In genomic region chr11:64357446-64357845, GRCh38 we compare ENCODE assay signal across 13 cellular contexts. TPM values are rescaled to one million over a fixed set of nuclear protein-coding genes. Genes with fewer than 3 reads are reported as not detected.
DNase-seq lines count a peak whose midpoint lies in the region; ATAC-seq, FAIRE-seq and TF ChIP-seq lines count a peak whose summit lies in the region.
"Had no signal": no experiment of that assay in that cellular context is flagged by ENCODE, and none has a peak within 500 bp of the region (broad histone marks: within the 10 kb centered on the region; RNA-seq: fewer than 3 reads in every experiment).

No MANE protein-coding gene starts in this region.

- no peaks in the 10 kb centered on the region for H3K27me3 Mint-ChIP-seq in activated naive CD4-positive, alpha-beta T cell treated with anti-CD3 and anti-CD28 coated beads, Interleukin-2, amount 10 ng/mL, durations not matched to agents 7 days and 5 days
- H3K27me3 Mint-ChIP-seq in activated naive CD4-positive, alpha-beta T cell treated with anti-CD3 and anti-CD28 coated beads for 36 hours (ENCODE audit: low read depth) = no peaks in the 10 kb centered on the region

- H3K4me3 Mint-ChIP-seq in activated naive CD4-positive, alpha-beta T cell treated with anti-CD3 and anti-CD28 coated beads, Interleukin-2, amount 10 ng/mL, durations not matched to agents 7 days and 5 days = no peak overlapping the region
- H3K4me3 Mint-ChIP-seq in activated naive CD4-positive, alpha-beta T cell treated with anti-CD3 and anti-CD28 coated beads for 36 hours = no peak overlapping the region

- H3K36me3 Mint-ChIP-seq in activated naive CD4-positive, alpha-beta T cell treated with anti-CD3 and anti-CD28 coated beads, Interleukin-2, amount 10 ng/mL, durations not matched to agents 7 days and 5 days = peaks cover 27% of the 10 kb centered on the region
- peaks cover 7% of the 10 kb centered on the region for H3K36me3 Mint-ChIP-seq in activated naive CD4-positive, alpha-beta T cell treated with anti-CD3 and anti-CD28 coated beads for 36 hours (ENCODE audit: low read depth)

- no peak for TF ChIP-seq CTCF in endothelial cell of umbilical vein (IDR thresholded peaks at IDR 0.05; ENCODE audit: extremely low read depth in 1 of 2, insufficient read depth in 1 of 2, low read depth in 1 of 2, low read length in 2 of 2)
- TF ChIP-seq CTCF in stomach (IDR thresholded peaks at IDR 0.05) = no peak

- H3K27me3 ChIP-seq in SJSA1 (replicated peaks) (peaks cover 16% of the 10 kb centered on the region), endothelial cell of umbilical vein (ENCODE audit: control insufficient read depth in 2 of 2, insufficient read depth in 2 of 2, low read length in 2 of 2) (no peaks in the 10 kb centered on the region), stomach (no peaks in the 10 kb centered on the region)
- H3K27me3 ChIP-seq: testis had no signal

- peak overlapping the region; percentile 39 for H2AFZ ChIP-seq in endothelial cell of umbilical vein (ENCODE audit: low read depth, low read length)

- dilution Hi-C loops in endothelial cell of umbilical vein (cut with MboI; ENCODE audit: extremely low pct_ligation_motif_present, low sequenced_read_pairs) = no loop called here

- H3K4me3 ChIP-seq in SJSA1 (no peak overlapping the region), endothelial cell of umbilical vein (replicated peaks in 1 of 3; ENCODE audit: insufficient read depth in 1 of 3, low read depth in 1 of 3, low read length in 3 of 3) (no peak overlapping the region), stomach (no peak overlapping the region)
- H3K4me3 ChIP-seq: lung, testis had no signal

- H3K9me3 ChIP-seq in SJSA1 (replicated peaks) (no peaks in the 10 kb centered on the region), endothelial cell of umbilical vein (replicated peaks; ENCODE audit: control insufficient read depth, insufficient read depth, low read length) (no peaks in the 10 kb centered on the region), stomach (no peaks in the 10 kb centered on the region)
- H3K9me3 ChIP-seq: testis had no signal

- no peaks in the 10 kb centered on the region for H4K20me1 ChIP-seq in endothelial cell of umbilical vein (replicated peaks; ENCODE audit: control insufficient read depth, extremely low read depth, insufficient read depth, low read length)

- H3K4me2 ChIP-seq in endothelial cell of umbilical vein (ENCODE audit: insufficient read depth, low read length) = no peak overlapping the region

- peak overlapping the region; percentile 18; the same call in 1 of the 2 replicates for H3K27ac ChIP-seq in SJSA1
- no peak overlapping the region for H3K27ac ChIP-seq in endothelial cell of umbilical vein (ENCODE audit: insufficient read depth, low read depth, low read length)
- peak overlapping the region; percentile 44 to 94 (median 91) for H3K27ac ChIP-seq in stomach

- TF ChIP-seq EP300 in stomach (IDR thresholded peaks at IDR 0.05) = no peak

- WGBS in stomach, 5 donors = 69 to 89% (median 84%) methylated on average over 3 to 6 of the region's 6 CpGs

- TF ChIP-seq POLR2A in endothelial cell of umbilical vein (IDR thresholded peaks at IDR 0.05; ENCODE audit: low read depth, low read length) = no peak
- TF ChIP-seq POLR2A in stomach (IDR thresholded peaks at IDR 0.05) = no peak

- H3K9me3 Mint-ChIP-seq in activated naive CD4-positive, alpha-beta T cell treated with anti-CD3 and anti-CD28 coated beads, Interleukin-2, amount 10 ng/mL, durations not matched to agents 7 days and 5 days = no peaks in the 10 kb centered on the region
- H3K9me3 Mint-ChIP-seq in activated naive CD4-positive, alpha-beta T cell treated with anti-CD3 and anti-CD28 coated beads for 36 hours = no peaks in the 10 kb centered on the region

- no TSS peak for BruUV-seq in endothelial cell of umbilical vein (replicated peaks; lab: Mats Ljungman, UMichigan)

- H3K79me2 ChIP-seq in endothelial cell of umbilical vein (ENCODE audit: control insufficient read depth, insufficient read depth, low read length) = peaks cover 10% of the 10 kb centered on the region

- H3K4me1 Mint-ChIP-seq in activated naive CD4-positive, alpha-beta T cell treated with anti-CD3 and anti-CD28 coated beads, Interleukin-2, amount 10 ng/mL, durations not matched to agents 7 days and 5 days = peaks cover 39% of the 10 kb centered on the region
- H3K4me1 Mint-ChIP-seq in activated naive CD4-positive, alpha-beta T cell treated with anti-CD3 and anti-CD28 coated beads for 36 hours (ENCODE audit: low read depth) = peaks cover 41% of the 10 kb centered on the region

- intact Hi-C loops in activated naive CD4-positive, alpha-beta T cell treated with anti-CD3 and anti-CD28 coated beads for 36 hours (cut with micrococcal nuclease) = loop anchor here (5.0 kb wide), 2 partner anchors 170 to 365 kb away; partner anchors contain the start of genes NRXN2 and STIP1
- intact Hi-C loops in endothelial cell of umbilical vein (cut with micrococcal nuclease) (loop anchor here (5.0 kb wide), 1 partner anchor 115 kb away; the partner anchor contains the start of gene FKBP2), stomach (cut with DNase I; ENCODE audit: low total_unique reads) (no loop called here)

- no peaks in the 10 kb centered on the region for H3K9me1 ChIP-seq in endothelial cell of umbilical vein (replicated peaks; ENCODE audit: control insufficient read depth, extremely low read depth, insufficient read depth, low read length)

- FAIRE-seq in endothelial cell of umbilical vein (lab: Jason Lieb, UNC) = no peak
- FAIRE-seq: HTR-8/SVneo had no signal

- ATAC-seq in GM21423 (IDR thresholded peaks at IDR 0.05; ENCODE audit: unreplicated experiment) = no peak

- H3K9ac ChIP-seq in endothelial cell of umbilical vein (replicated peaks; ENCODE audit: extremely low read depth, insufficient read depth, low read length) = no peak overlapping the region

- H3K4me1 ChIP-seq in SJSA1 (replicated peaks) (peaks cover 45% of the 10 kb centered on the region), endothelial cell of umbilical vein (ENCODE audit: control insufficient read depth, extremely low read depth, insufficient read depth, low read length) (peaks cover 22% of the 10 kb centered on the region), stomach (peaks cover 40 to 70% (median 51%) of the 10 kb centered on the region in 4 donors)

- peaks cover 32% of the 10 kb centered on the region for H3K36me3 ChIP-seq in SJSA1
- H3K36me3 ChIP-seq in endothelial cell of umbilical vein (ENCODE audit: control insufficient read depth in 2 of 2, extremely low read depth in 1 of 2, insufficient read depth in 2 of 2, low read length in 2 of 2) = peaks cover 4 to 14% of the 10 kb centered on the region in 2 experiments
- peaks cover 20 to 24% (median 21%) of the 10 kb centered on the region in 4 donors for H3K36me3 ChIP-seq in stomach

- CTCF ChIA-PET in activated naive CD4-positive, alpha-beta T cell treated with anti-CD3 and anti-CD28 coated beads, Interleukin-2, amount 10 ng/mL, durations not matched to agents 7 days and 5 days (lab: Charles Lee) = interaction anchor here (1.6 to 6.6 kb wide), 5 partner anchors 16 to 152 kb away, joined by 4 to 42 read pairs (median 9); partner anchors contain the start of genes CCDC88B, ESRRA and PRDX5
- CTCF ChIA-PET in activated naive CD4-positive, alpha-beta T cell treated with anti-CD3 and anti-CD28 coated beads for 36 hours (lab: Charles Lee) = interaction anchor here (0.9 to 7.0 kb wide), 4 partner anchors 14 to 92 kb away, joined by 3 to 61 read pairs (median 6); partner anchors contain the start of genes CCDC88B, PRDX5 and TRMT112
- CTCF ChIA-PET in endothelial cell of umbilical vein (lab: Charles Lee) = interaction anchor here (1.1 to 4.5 kb wide), 6 partner anchors 9 to 92 kb away, joined by 3 to 107 read pairs (median 18); partner anchors contain the start of genes ESRRA, PRDX5 and TRMT112

- no peak for DNase-seq in activated naive CD4-positive, alpha-beta T cell treated with anti-CD3 and anti-CD28 coated beads, Interleukin-2, amount 10 ng/mL, durations not matched to agents 7 days and 5 days
- no peak for DNase-seq in activated naive CD4-positive, alpha-beta T cell treated with anti-CD3 and anti-CD28 coated beads for 36 hours
- DNase-seq in SJSA1 (ENCODE audit: low read depth in 1 of 2, low spot score in 2 of 2) (no peak), endothelial cell of umbilical vein (ENCODE audit: low read depth, low spot score) (no peak), stomach (no peak), NOMO-1 treated with DMSO at 0.1 percent for 48 hours (lab: John Stamatoyannopoulos, UW; ENCODE audit: unreplicated experiment) (no peak), kidney tubule cell (ENCODE audit: low spot score) (no peak)
- DNase-seq: DMS153, NCI-H1092, testis had no signal

- H3K27ac Mint-ChIP-seq in activated naive CD4-positive, alpha-beta T cell treated with anti-CD3 and anti-CD28 coated beads, Interleukin-2, amount 10 ng/mL, durations not matched to agents 7 days and 5 days = peak overlapping the region; percentile 76
- H3K27ac Mint-ChIP-seq in activated naive CD4-positive, alpha-beta T cell treated with anti-CD3 and anti-CD28 coated beads for 36 hours = no peak overlapping the region

- POLR2A ChIA-PET in endothelial cell of umbilical vein (lab: Charles Lee) = no interaction called here

RNA-seq across cellular contexts. Expression of gene RPS6KA4, which starts 1.5 kb away (rescaled TPM):
- 10 to 100 TPM; 19.1 to 21.3 TPM for total RNA-seq in activated naive CD4-positive, alpha-beta T cell treated with anti-CD3 and anti-CD28 coated beads for 36 hours
- 81.8 and 84.1 TPM in 2 replicates for total RNA-seq in SJSA1 (2014; rRNA removed; shearing (Covaris generic))
- 41.8 and 44.1 TPM in 2 replicates for total RNA-seq in endothelial cell of umbilical vein
- 26.5 and 29.2 TPM in 2 replicates for polyA plus RNA-seq in endothelial cell of umbilical vein
- 25.3 and 28.6 TPM in 2 replicates for polyA plus RNA-seq in endothelial cell of umbilical vein (2011; cell fraction: cytosol; rRNA removed)
- 51.5 and 52.7 TPM in 2 replicates for polyA plus RNA-seq in endothelial cell of umbilical vein (2011; cell fraction: nucleus; rRNA removed)
- polyA plus RNA-seq in endothelial cell of umbilical vein (2012) = 36.1 and 42.9 TPM in 2 replicates
- polyA minus RNA-seq in endothelial cell of umbilical vein = 27.8 and 28.5 TPM in 2 replicates
- 44.0 TPM for polyA minus RNA-seq in endothelial cell of umbilical vein (2011; cell fraction: cytosol; rRNA and poly(A)+ RNA removed)
- polyA minus RNA-seq in endothelial cell of umbilical vein (2011; cell fraction: nucleus; rRNA and poly(A)+ RNA removed) = 16.1 and 23.9 TPM in 2 replicates
- total RNA-seq in stomach = 100 to 1,000 TPM in 1 of 5 donors, 10 to 100 TPM in 4; 15.4 to 103 (median 81.1) TPM
- 10 to 100 TPM; 18.5 to 22.8 (median 20.2) TPM for polyA plus RNA-seq in stomach

RNA-seq across cellular contexts. Expression of gene CCDC88B, which starts 17.4 kb away (rescaled TPM):
- total RNA-seq in activated naive CD4-positive, alpha-beta T cell treated with anti-CD3 and anti-CD28 coated beads for 36 hours = 10 to 100 TPM; 53.2 to 61.9 TPM
- 2.2 and 5.3 TPM in 2 replicates for total RNA-seq in SJSA1 (2014; rRNA removed; shearing (Covaris generic))
- total RNA-seq in endothelial cell of umbilical vein = 1.8 TPM in 2 replicates
- polyA plus RNA-seq in endothelial cell of umbilical vein = 2.7 and 3.7 TPM in 2 replicates
- polyA plus RNA-seq in endothelial cell of umbilical vein (2011; cell fraction: cytosol; rRNA removed) = 2.0 and 2.8 TPM in 2 replicates
- 1.1 and 2.2 TPM in 2 replicates for polyA plus RNA-seq in endothelial cell of umbilical vein (2011; cell fraction: nucleus; rRNA removed)
- 2.4 and 4.3 TPM in 2 replicates for polyA plus RNA-seq in endothelial cell of umbilical vein (2012)
- 0.23 and 0.73 TPM in 2 replicates for polyA minus RNA-seq in endothelial cell of umbilical vein
- polyA minus RNA-seq in endothelial cell of umbilical vein (2011; cell fraction: cytosol; rRNA and poly(A)+ RNA removed) = 5.1 TPM
- polyA minus RNA-seq in endothelial cell of umbilical vein (2011; cell fraction: nucleus; rRNA and poly(A)+ RNA removed) = 0.29 and 0.77 TPM in 2 replicates
- 100 to 1,000 TPM in 1 of 5 donors, 10 to 100 TPM in 1, 1 to 10 TPM in 3; 1.8 to 137 (median 7.6) TPM for total RNA-seq in stomach
- 10 to 100 TPM; 37.4 to 57.7 (median 38.8) TPM for polyA plus RNA-seq in stomach

RNA-seq across cellular contexts. Expression of gene PRDX5, which starts 39.5 kb away (rescaled TPM):
- 100 to 1,000 TPM; 122 to 132 TPM for total RNA-seq in activated naive CD4-positive, alpha-beta T cell treated with anti-CD3 and anti-CD28 coated beads for 36 hours
- 205 and 232 TPM in 2 replicates for total RNA-seq in SJSA1 (2014; rRNA removed; shearing (Covaris generic))
- 199 and 202 TPM in 2 replicates for total RNA-seq in endothelial cell of umbilical vein
- polyA plus RNA-seq in endothelial cell of umbilical vein = 647 and 709 TPM in 2 replicates
- polyA plus RNA-seq in endothelial cell of umbilical vein (2011; cell fraction: cytosol; rRNA removed) = 461 and 466 TPM in 2 replicates
- 139 and 150 TPM in 2 replicates for polyA plus RNA-seq in endothelial cell of umbilical vein (2011; cell fraction: nucleus; rRNA removed)
- polyA plus RNA-seq in endothelial cell of umbilical vein (2012) = 296 and 368 TPM in 2 replicates
- polyA minus RNA-seq in endothelial cell of umbilical vein = 140 and 151 TPM in 2 replicates
- 201 TPM for polyA minus RNA-seq in endothelial cell of umbilical vein (2011; cell fraction: cytosol; rRNA and poly(A)+ RNA removed)
- 13.9 and 15.3 TPM in 2 replicates for polyA minus RNA-seq in endothelial cell of umbilical vein (2011; cell fraction: nucleus; rRNA and poly(A)+ RNA removed)
- 100 to 1,000 TPM in 3 of 5 donors, 10 to 100 TPM in 1, 1 to 10 TPM in 1; 9.3 to 254 (median 125) TPM for total RNA-seq in stomach
- polyA plus RNA-seq in stomach = 100 to 1,000 TPM; 462 to 725 (median 673) TPM

RNA-seq across cellular contexts. Expression of gene TRMT112, which starts 40.1 kb away (rescaled TPM):
- total RNA-seq in activated naive CD4-positive, alpha-beta T cell treated with anti-CD3 and anti-CD28 coated beads for 36 hours = 100 to 1,000 TPM; 241 to 261 TPM
- total RNA-seq in SJSA1 (2014; rRNA removed; shearing (Covaris generic)) = 506 and 974 TPM in 2 replicates
- 187 and 195 TPM in 2 replicates for total RNA-seq in endothelial cell of umbilical vein
- 396 and 575 TPM in 2 replicates for polyA plus RNA-seq in endothelial cell of umbilical vein
- 303 and 337 TPM in 2 replicates for polyA plus RNA-seq in endothelial cell of umbilical vein (2011; cell fraction: cytosol; rRNA removed)
- 125 and 141 TPM in 2 replicates for polyA plus RNA-seq in endothelial cell of umbilical vein (2011; cell fraction: nucleus; rRNA removed)
- 274 and 288 TPM in 2 replicates for polyA plus RNA-seq in endothelial cell of umbilical vein (2012)
- 69.7 and 76.8 TPM in 2 replicates for polyA minus RNA-seq in endothelial cell of umbilical vein
- 147 TPM for polyA minus RNA-seq in endothelial cell of umbilical vein (2011; cell fraction: cytosol; rRNA and poly(A)+ RNA removed)
- 14.4 and 23.9 TPM in 2 replicates for polyA minus RNA-seq in endothelial cell of umbilical vein (2011; cell fraction: nucleus; rRNA and poly(A)+ RNA removed)
- 100 to 1,000 TPM in 2 of 5 donors, 10 to 100 TPM in 3; 50.8 to 181 (median 99.9) TPM for total RNA-seq in stomach
- 100 to 1,000 TPM; 271 to 337 (median 328) TPM for polyA plus RNA-seq in stomach

RNA-seq across cellular contexts. Expression of gene ESRRA, which starts 52.1 kb away (rescaled TPM):
- 10 to 100 TPM; 18.5 to 21.7 TPM for total RNA-seq in activated naive CD4-positive, alpha-beta T cell treated with anti-CD3 and anti-CD28 coated beads for 36 hours
- 50.7 and 51.1 TPM in 2 replicates for total RNA-seq in SJSA1 (2014; rRNA removed; shearing (Covaris generic))
- 37.4 and 38.0 TPM in 2 replicates for total RNA-seq in endothelial cell of umbilical vein
- polyA plus RNA-seq in endothelial cell of umbilical vein = 17.2 and 18.8 TPM in 2 replicates
- 13.8 and 18.9 TPM in 2 replicates for polyA plus RNA-seq in endothelial cell of umbilical vein (2011; cell fraction: cytosol; rRNA removed)
- polyA plus RNA-seq in endothelial cell of umbilical vein (2011; cell fraction: nucleus; rRNA removed) = 19.8 and 22.3 TPM in 2 replicates
- 15.0 and 26.5 TPM in 2 replicates for polyA plus RNA-seq in endothelial cell of umbilical vein (2012)
- polyA minus RNA-seq in endothelial cell of umbilical vein = 10.6 and 13.0 TPM in 2 replicates
- polyA minus RNA-seq in endothelial cell of umbilical vein (2011; cell fraction: cytosol; rRNA and poly(A)+ RNA removed) = 45.9 TPM
- polyA minus RNA-seq in endothelial cell of umbilical vein (2011; cell fraction: nucleus; rRNA and poly(A)+ RNA removed) = 4.0 and 10.0 TPM in 2 replicates
- 100 to 1,000 TPM in 3 of 5 donors, 10 to 100 TPM in 2; 45.5 to 685 (median 142) TPM for total RNA-seq in stomach
- 10 to 100 TPM; 63.5 to 86.6 (median 82.5) TPM for polyA plus RNA-seq in stomach
